20 cellular contexts compared by ENCODE assay signal in genomic region chr3:14188367-14188766, GRCh38.
"Had no signal": no experiment of that assay in that cellular context is flagged by ENCODE, and none has a peak within 500 bp of the region (broad histone marks: within the 10 kb centered on the region; RNA-seq: fewer than 3 reads in every experiment).

No MANE protein-coding gene starts in this region.

- H3K9me3 Mint-ChIP-seq: activated T-helper 2 cell treated with anti-CD3 and anti-CD28 coated beads, Interferon-gamma antibody, Interleukin-2, Interleukin-4, amounts not matched to agents 10 μg/mL and 5 μg/mL and 100 μg/mL, durations not matched to agents 14 hours and 24 hours and 36 hours had no signal

- H3K4me3 ChIP-seq: Peyer's patch, SJSA1 had no signal

- ATAC-seq: SK-N-SH treated with all-trans-retinoic acid at 6 μM for 48 hours had no signal

- H3K4me1 ChIP-seq: Peyer's patch, SJSA1 had no signal

- H3K9me3 ChIP-seq: Peyer's patch, SJSA1 had no signal

- H3K27ac ChIP-seq: Peyer's patch, RWPE1, SJSA1 had no signal

- DNase-seq: activated CD4-positive, alpha-beta T cell treated with anti-CD3 and anti-CD28 coated beads for 1 hour; activated CD4-positive, alpha-beta T cell treated with anti-CD3 and anti-CD28 coated beads, Interleukin-2, amount 50 U/mL, for 4 hours; activated CD8-positive, alpha-beta memory T cell treated with anti-CD3 and anti-CD28 coated beads for 24 hours; activated gamma-delta T cell treated with Interleukin-2 at 50 U/mL for 16 hours; activated naive CD4-positive, alpha-beta T cell treated with anti-CD3 and anti-CD28 coated beads, Interleukin-2, amount 50 U/mL, for 16 hours; amygdala; Karpas-422; NCI-H1048; NCI-H146; NCI-H187 treated with DMSO at 0.1 percent for 48 hours; NCI-H2081 treated with DMSO at 0.1 percent for 48 hours; NCI-H446; NCI-H524; Peyer's patch; SHP77; SW 1271 had no signal

- H3K27ac Mint-ChIP-seq: activated T-helper 2 cell treated with anti-CD3 and anti-CD28 coated beads, Interferon-gamma antibody, Interleukin-2, Interleukin-4, amounts not matched to agents 10 μg/mL and 5 μg/mL and 100 μg/mL, durations not matched to agents 14 hours and 24 hours and 36 hours had no signal
